Comparison of ENCODE assay signal across 1 cellular context in the genomic region with DNA sequence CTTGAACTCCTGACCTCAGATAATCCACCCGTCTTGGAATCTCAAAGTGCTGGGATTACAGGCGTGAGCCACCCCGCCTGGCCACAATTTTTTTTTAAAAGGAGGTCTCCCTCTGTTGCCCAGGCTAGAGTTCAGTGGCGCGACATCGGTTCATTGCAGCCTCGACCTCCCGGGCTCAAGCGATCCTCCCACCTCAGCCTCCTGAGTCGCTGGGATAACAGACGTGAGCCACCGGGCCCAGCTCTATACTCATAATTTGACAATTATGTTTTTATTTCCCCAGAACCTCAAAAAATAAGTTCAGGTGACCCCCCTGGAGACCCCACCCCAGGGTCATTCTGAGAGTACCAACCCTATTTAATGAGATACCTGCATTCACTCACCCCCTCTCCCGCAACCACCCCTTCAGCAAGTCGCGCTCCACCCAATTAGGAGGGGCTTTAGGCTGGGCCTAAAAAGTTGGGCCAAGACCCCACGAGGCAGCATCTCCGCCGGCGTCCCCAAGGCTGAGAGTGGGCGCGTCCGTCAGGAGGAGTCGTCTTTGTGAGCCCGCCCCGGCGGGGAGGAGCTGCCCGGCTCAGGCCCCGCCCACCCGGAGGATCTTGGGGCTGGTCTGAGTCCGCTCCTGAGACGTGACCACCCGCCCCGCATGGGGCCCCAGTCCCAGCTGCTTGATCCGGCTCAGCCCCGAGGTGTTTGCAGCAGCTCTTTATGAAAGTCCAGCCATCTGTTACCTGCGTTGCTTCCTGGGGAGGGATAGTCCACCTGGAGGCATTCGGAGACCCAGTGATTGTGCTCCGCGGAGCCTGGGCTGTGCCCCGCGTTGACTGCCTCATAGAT.
TF ChIP-seq lines count a peak whose summit lies in the region.

A gene with protein sequence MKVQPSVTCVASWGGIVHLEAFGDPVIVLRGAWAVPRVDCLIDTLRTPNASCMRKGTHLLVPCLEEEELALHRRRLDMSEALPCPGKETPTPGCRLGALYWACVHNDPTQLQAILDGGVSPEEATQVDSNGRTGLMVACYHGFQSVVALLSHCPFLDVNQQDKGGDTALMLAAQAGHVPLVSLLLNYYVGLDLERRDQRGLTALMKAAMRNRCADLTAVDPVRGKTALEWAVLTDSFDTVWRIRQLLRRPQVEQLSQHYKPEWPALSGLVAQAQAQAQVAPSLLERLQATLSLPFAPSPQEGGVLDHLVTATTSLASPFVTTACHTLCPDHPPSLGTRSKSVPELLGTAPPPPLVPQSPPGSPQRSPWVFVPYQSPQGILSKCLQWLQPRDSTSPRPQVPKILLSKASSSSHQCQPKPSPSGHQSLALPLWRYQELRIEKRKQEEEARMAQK (plus strand): TSS at position 628 of the 840 bp plus-strand sequence. CDS start 84 bp downstream, at position 712.

TF ChIP-seq in GM23338, 12 proteins besides CTCF, POLR2A, EP300 and RAD21 (continued from another document):
- TF ChIP-seq, protein P1, sequence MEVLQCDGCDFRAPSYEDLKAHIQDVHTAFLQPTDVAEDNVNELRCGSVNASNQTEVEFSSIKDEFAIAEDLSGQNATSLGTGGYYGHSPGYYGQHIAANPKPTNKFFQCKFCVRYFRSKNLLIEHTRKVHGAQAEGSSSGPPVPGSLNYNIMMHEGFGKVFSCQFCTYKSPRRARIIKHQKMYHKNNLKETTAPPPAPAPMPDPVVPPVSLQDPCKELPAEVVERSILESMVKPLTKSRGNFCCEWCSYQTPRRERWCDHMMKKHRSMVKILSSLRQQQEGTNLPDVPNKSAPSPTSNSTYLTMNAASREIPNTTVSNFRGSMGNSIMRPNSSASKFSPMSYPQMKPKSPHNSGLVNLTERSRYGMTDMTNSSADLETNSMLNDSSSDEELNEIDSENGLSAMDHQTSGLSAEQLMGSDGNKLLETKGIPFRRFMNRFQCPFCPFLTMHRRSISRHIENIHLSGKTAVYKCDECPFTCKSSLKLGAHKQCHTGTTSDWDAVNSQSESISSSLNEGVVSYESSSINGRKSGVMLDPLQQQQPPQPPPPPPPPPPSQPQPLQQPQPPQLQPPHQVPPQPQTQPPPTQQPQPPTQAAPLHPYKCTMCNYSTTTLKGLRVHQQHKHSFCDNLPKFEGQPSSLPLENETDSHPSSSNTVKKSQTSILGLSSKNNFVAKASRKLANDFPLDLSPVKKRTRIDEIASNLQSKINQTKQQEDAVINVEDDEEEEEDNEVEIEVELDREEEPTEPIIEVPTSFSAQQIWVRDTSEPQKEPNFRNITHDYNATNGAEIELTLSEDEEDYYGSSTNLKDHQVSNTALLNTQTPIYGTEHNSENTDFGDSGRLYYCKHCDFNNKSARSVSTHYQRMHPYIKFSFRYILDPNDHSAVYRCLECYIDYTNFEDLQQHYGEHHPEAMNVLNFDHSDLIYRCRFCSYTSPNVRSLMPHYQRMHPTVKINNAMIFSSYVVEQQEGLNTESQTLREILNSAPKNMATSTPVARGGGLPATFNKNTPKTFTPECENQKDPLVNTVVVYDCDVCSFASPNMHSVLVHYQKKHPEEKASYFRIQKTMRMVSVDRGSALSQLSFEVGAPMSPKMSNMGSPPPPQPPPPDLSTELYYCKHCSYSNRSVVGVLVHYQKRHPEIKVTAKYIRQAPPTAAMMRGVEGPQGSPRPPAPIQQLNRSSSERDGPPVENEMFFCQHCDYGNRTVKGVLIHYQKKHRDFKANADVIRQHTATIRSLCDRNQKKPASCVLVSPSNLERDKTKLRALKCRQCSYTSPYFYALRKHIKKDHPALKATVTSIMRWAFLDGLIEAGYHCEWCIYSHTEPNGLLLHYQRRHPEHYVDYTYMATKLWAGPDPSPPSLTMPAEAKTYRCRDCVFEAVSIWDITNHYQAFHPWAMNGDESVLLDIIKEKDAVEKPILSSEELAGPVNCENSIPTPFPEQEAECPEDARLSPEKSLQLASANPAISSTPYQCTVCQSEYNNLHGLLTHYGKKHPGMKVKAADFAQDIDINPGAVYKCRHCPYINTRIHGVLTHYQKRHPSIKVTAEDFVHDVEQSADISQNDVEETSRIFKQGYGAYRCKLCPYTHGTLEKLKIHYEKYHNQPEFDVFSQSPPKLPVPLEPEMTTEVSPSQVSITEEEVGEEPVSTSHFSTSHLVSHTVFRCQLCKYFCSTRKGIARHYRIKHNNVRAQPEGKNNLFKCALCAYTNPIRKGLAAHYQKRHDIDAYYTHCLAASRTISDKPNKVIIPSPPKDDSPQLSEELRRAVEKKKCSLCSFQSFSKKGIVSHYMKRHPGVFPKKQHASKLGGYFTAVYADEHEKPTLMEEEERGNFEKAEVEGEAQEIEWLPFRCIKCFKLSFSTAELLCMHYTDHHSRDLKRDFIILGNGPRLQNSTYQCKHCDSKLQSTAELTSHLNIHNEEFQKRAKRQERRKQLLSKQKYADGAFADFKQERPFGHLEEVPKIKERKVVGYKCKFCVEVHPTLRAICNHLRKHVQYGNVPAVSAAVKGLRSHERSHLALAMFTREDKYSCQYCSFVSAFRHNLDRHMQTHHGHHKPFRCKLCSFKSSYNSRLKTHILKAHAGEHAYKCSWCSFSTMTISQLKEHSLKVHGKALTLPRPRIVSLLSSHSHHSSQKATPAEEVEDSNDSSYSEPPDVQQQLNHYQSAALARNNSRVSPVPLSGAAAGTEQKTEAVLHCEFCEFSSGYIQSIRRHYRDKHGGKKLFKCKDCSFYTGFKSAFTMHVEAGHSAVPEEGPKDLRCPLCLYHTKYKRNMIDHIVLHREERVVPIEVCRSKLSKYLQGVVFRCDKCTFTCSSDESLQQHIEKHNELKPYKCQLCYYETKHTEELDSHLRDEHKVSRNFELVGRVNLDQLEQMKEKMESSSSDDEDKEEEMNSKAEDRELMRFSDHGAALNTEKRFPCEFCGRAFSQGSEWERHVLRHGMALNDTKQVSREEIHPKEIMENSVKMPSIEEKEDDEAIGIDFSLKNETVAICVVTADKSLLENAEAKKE (CRISPR knock-in tag; IDR thresholded peaks at IDR 0.05), result no peak
- TF ChIP-seq, protein P2, sequence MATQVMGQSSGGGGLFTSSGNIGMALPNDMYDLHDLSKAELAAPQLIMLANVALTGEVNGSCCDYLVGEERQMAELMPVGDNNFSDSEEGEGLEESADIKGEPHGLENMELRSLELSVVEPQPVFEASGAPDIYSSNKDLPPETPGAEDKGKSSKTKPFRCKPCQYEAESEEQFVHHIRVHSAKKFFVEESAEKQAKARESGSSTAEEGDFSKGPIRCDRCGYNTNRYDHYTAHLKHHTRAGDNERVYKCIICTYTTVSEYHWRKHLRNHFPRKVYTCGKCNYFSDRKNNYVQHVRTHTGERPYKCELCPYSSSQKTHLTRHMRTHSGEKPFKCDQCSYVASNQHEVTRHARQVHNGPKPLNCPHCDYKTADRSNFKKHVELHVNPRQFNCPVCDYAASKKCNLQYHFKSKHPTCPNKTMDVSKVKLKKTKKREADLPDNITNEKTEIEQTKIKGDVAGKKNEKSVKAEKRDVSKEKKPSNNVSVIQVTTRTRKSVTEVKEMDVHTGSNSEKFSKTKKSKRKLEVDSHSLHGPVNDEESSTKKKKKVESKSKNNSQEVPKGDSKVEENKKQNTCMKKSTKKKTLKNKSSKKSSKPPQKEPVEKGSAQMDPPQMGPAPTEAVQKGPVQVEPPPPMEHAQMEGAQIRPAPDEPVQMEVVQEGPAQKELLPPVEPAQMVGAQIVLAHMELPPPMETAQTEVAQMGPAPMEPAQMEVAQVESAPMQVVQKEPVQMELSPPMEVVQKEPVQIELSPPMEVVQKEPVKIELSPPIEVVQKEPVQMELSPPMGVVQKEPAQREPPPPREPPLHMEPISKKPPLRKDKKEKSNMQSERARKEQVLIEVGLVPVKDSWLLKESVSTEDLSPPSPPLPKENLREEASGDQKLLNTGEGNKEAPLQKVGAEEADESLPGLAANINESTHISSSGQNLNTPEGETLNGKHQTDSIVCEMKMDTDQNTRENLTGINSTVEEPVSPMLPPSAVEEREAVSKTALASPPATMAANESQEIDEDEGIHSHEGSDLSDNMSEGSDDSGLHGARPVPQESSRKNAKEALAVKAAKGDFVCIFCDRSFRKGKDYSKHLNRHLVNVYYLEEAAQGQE (IDR thresholded peaks at IDR 0.05; ENCODE audit: unreplicated experiment), result no peak
- no peak for TF ChIP-seq CREB1 (CRISPR knock-in tag; IDR thresholded peaks at IDR 0.05; ENCODE audit: low read depth)
- TF ChIP-seq POLR2AphosphoS5 (IDR thresholded peaks at IDR 0.05; ENCODE audit: low read depth), result no peak
